In genomic region chr3:49722896-49723295, GRCh38 we compare ENCODE assay signal across 8 cellular contexts. TPM values are rescaled to one million over a fixed set of nuclear protein-coding genes. Genes with fewer than 3 reads are reported as not detected.
DNase-seq lines count a peak whose midpoint lies in the region; ATAC-seq and TF ChIP-seq lines count a peak whose summit lies in the region.

No MANE protein-coding gene starts in this region.

- POLR2A ChIA-PET in T-cell (lab: Charles Lee): no interaction called here

- CTCF ChIA-PET in T-cell (lab: Charles Lee): interaction anchor here in 1 of 2 donors (1.5 kb wide), 1 partner anchor 184 kb away, joined by 4 read pairs; no protein-coding TSS in a partner anchor

- H3K4me3 ChIP-seq in GM12864 (ENCODE audit: low read depth, low read length): peak overlapping the region; percentile 99
- H3K4me3 ChIP-seq in fibroblast of the aortic adventitia (ENCODE audit: low read depth, low read length): peak overlapping the region; percentile 100
- H3K4me3 ChIP-seq in retinal pigment epithelial cell (ENCODE audit: low read length): peak overlapping the region; percentile 98

- no peak for TF ChIP-seq CTCF in GM12864 (IDR thresholded peaks at IDR 0.05; ENCODE audit: low read depth, low read length, missing control alignments)
- no peak for TF ChIP-seq CTCF in fibroblast of the aortic adventitia (IDR thresholded peaks at IDR 0.05; ENCODE audit: insufficient read depth, low read length)
- TF ChIP-seq CTCF in retinal pigment epithelial cell (conservative IDR thresholded peaks at IDR 0.05; ENCODE audit: low read depth, low read length): no peak

- no peak for ATAC-seq in T-cell (replicated peaks in 1 of 4)
- no peak for ATAC-seq in HG03520 (IDR thresholded peaks at IDR 0.05; ENCODE audit: unreplicated experiment)
- no peak for ATAC-seq in HG03571 (IDR thresholded peaks at IDR 0.05; ENCODE audit: unreplicated experiment)

- H3K27me3 Mint-ChIP-seq in T-cell: no peaks in the 10 kb centered on the region

- peaks cover 36 to 44% (median 41%) of the 10 kb centered on the region in 3 donors for H3K4me1 Mint-ChIP-seq in T-cell

- DNase-seq in GM12864 (ENCODE audit: low read depth) (no peak), T-cell (no peak), fibroblast of the aortic adventitia (ENCODE audit: low read depth) (no peak), retinal pigment epithelial cell (ENCODE audit: low read depth) (no peak), cerebellum (ENCODE audit: low spot score) (no peak)
- no peak for DNase-seq in effector CD4-positive, alpha-beta T cell

- peaks cover 10% of the 10 kb centered on the region for H3K36me3 Mint-ChIP-seq in T-cell

- H3K9me3 Mint-ChIP-seq in T-cell: no peaks in the 10 kb centered on the region

- H3K4me3 Mint-ChIP-seq in T-cell: peak overlapping the region; percentile 92 to 95 (median 92)

- peak overlapping the region; percentile 92 to 96 for H3K27ac Mint-ChIP-seq in T-cell

RNA-seq across cellular contexts. Expression of gene GMPPB, which starts 0.9 kb away (rescaled TPM):
- total RNA-seq in T-cell (10 to 100 TPM; 34.5 to 54.5 (median 39.9) TPM), fibroblast of the aortic adventitia (ENCODE audit: low replicate concordance) (14.3 and 31.0 TPM in 2 replicates), cerebellum (9.4 TPM)

RNA-seq across cellular contexts. Expression of gene AMIGO3, which starts 3.4 kb away (rescaled TPM):
- total RNA-seq in T-cell (1 to 10 TPM in 1 of 5 donors, under 1 TPM in 2, not detected in 2; 0.20 to 1.4 (median 0.26) TPM), fibroblast of the aortic adventitia (ENCODE audit: low replicate concordance) (0.27 and 0.65 TPM in 2 replicates), cerebellum (0.91 TPM)

RNA-seq across cellular contexts. Expression of gene RNF123, which starts 33.5 kb away (rescaled TPM):
- 10 to 100 TPM; 40.9 to 79.8 (median 72.8) TPM for total RNA-seq in T-cell
- 19.4 and 22.7 TPM in 2 replicates for total RNA-seq in fibroblast of the aortic adventitia (ENCODE audit: low replicate concordance)
- 23.5 TPM for total RNA-seq in cerebellum

RNA-seq across cellular contexts. Expression of gene MST1, which starts 33.6 kb away (rescaled TPM):
- total RNA-seq in T-cell: 10 to 100 TPM in 4 of 5 donors, 1 to 10 TPM in 1; 9.9 to 16.1 (median 12.6) TPM
- total RNA-seq in fibroblast of the aortic adventitia (ENCODE audit: low replicate concordance): 2.9 and 4.7 TPM in 2 replicates
- 12.2 TPM for total RNA-seq in cerebellum

RNA-seq across cellular contexts. Expression of gene APEH, which starts 48.7 kb away (rescaled TPM):
- total RNA-seq in T-cell: 100 to 1,000 TPM in 4 of 5 donors, 10 to 100 TPM in 1; 82.8 to 162 (median 141) TPM
- total RNA-seq in fibroblast of the aortic adventitia (ENCODE audit: low replicate concordance): 41.1 and 87.7 TPM in 2 replicates
- total RNA-seq in cerebellum: 58.3 TPM
